1 cellular context compared by ENCODE assay signal in genomic region chr15:70763120-70763949, GRCh38.
TF ChIP-seq lines count a peak whose summit lies in the region.

A gene with protein sequence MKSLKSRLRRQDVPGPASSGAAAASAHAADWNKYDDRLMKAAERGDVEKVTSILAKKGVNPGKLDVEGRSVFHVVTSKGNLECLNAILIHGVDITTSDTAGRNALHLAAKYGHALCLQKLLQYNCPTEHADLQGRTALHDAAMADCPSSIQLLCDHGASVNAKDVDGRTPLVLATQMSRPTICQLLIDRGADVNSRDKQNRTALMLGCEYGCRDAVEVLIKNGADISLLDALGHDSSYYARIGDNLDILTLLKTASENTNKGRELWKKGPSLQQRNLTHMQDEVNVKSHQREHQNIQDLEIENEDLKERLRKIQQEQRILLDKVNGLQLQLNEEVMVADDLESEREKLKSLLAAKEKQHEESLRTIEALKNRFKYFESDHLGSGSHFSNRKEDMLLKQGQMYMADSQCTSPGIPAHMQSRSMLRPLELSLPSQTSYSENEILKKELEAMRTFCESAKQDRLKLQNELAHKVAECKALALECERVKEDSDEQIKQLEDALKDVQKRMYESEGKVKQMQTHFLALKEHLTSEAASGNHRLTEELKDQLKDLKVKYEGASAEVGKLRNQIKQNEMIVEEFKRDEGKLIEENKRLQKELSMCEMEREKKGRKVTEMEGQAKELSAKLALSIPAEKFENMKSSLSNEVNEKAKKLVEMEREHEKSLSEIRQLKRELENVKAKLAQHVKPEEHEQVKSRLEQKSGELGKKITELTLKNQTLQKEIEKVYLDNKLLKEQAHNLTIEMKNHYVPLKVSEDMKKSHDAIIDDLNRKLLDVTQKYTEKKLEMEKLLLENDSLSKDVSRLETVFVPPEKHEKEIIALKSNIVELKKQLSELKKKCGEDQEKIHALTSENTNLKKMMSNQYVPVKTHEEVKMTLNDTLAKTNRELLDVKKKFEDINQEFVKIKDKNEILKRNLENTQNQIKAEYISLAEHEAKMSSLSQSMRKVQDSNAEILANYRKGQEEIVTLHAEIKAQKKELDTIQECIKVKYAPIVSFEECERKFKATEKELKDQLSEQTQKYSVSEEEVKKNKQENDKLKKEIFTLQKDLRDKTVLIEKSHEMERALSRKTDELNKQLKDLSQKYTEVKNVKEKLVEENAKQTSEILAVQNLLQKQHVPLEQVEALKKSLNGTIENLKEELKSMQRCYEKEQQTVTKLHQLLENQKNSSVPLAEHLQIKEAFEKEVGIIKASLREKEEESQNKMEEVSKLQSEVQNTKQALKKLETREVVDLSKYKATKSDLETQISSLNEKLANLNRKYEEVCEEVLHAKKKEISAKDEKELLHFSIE (N-terminal part only) (minus strand): TSS chr15:70763558. CDS start chr15:70763407, 151 bp downstream.

TF ChIP-seq in HepG2, 621 proteins besides CTCF, POLR2A, EP300 and RAD21 (continued from another document and continues in another):
- TF ChIP-seq ZNF512 (CRISPR knock-in tag; IDR thresholded peaks at IDR 0.05), result no peak
- TF ChIP-seq, protein P1, sequence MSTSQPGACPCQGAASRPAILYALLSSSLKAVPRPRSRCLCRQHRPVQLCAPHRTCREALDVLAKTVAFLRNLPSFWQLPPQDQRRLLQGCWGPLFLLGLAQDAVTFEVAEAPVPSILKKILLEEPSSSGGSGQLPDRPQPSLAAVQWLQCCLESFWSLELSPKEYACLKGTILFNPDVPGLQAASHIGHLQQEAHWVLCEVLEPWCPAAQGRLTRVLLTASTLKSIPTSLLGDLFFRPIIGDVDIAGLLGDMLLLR (CRISPR knock-in tag; IDR thresholded peaks at IDR 0.05), result 0 out of 2 replicates have a peak, but pooled peaks have one; percentile 54
- TF ChIP-seq ZSCAN29 (CRISPR knock-in tag; conservative IDR thresholded peaks at IDR 0.05), result no peak
- TF ChIP-seq SMAD3 (CRISPR knock-in tag; IDR thresholded peaks at IDR 0.05), result no peak
- TF ChIP-seq CAMTA2 (CRISPR knock-in tag; IDR thresholded peaks at IDR 0.05; ENCODE audit: borderline replicate concordance), result 0 out of 2 replicates have a peak, but pooled peaks have one; percentile 43
- TF ChIP-seq ZNF367 (CRISPR knock-in tag; IDR thresholded peaks at IDR 0.05; ENCODE audit: borderline replicate concordance), result peak; percentile 67; the same call in 1 of the 2 replicates
- TF ChIP-seq ZNF335 (CRISPR knock-in tag; IDR thresholded peaks at IDR 0.05), result 0 out of 2 replicates have a peak, but pooled peaks have one; percentile 13
- no peak for TF ChIP-seq BCLAF1 (IDR thresholded peaks at IDR 0.05)
- TF ChIP-seq ZNF616 (CRISPR knock-in tag; IDR thresholded peaks at IDR 0.05; ENCODE audit: low read depth), result peak; percentile 48; the same call in 1 of the 2 replicates
- TF ChIP-seq, protein P2, sequence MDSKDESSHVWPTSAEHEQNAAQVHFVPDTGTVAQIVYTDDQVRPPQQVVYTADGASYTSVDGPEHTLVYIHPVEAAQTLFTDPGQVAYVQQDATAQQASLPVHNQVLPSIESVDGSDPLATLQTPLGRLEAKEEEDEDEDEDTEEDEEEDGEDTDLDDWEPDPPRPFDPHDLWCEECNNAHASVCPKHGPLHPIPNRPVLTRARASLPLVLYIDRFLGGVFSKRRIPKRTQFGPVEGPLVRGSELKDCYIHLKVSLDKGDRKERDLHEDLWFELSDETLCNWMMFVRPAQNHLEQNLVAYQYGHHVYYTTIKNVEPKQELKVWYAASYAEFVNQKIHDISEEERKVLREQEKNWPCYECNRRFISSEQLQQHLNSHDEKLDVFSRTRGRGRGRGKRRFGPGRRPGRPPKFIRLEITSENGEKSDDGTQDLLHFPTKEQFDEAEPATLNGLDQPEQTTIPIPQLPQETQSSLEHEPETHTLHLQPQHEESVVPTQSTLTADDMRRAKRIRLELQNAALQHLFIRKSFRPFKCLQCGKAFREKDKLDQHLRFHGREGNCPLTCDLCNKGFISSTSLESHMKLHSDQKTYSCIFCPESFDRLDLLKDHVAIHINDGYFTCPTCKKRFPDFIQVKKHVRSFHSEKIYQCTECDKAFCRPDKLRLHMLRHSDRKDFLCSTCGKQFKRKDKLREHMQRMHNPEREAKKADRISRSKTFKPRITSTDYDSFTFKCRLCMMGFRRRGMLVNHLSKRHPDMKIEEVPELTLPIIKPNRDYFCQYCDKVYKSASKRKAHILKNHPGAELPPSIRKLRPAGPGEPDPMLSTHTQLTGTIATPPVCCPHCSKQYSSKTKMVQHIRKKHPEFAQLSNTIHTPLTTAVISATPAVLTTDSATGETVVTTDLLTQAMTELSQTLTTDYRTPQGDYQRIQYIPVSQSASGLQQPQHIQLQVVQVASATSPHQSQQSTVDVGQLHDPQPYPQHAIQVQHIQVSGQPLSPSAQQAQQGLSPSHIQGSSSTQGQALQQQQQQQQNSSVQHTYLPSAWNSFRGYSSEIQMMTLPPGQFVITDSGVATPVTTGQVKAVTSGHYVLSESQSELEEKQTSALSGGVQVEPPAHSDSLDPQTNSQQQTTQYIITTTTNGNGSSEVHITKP (CRISPR knock-in tag; IDR thresholded peaks at IDR 0.05; ENCODE audit: low read depth), result peak; percentile 64
- peak; percentile 85; the same call in 1 of the 2 replicates for TF ChIP-seq ZNF749 (CRISPR knock-in tag; IDR thresholded peaks at IDR 0.05; ENCODE audit: borderline replicate concordance)
- 0 out of 2 replicates have a peak, but pooled peaks have one; percentile 66 for TF ChIP-seq ZFP41 (CRISPR knock-in tag; IDR thresholded peaks at IDR 0.05; ENCODE audit: borderline replicate concordance)
- TF ChIP-seq, protein P3, sequence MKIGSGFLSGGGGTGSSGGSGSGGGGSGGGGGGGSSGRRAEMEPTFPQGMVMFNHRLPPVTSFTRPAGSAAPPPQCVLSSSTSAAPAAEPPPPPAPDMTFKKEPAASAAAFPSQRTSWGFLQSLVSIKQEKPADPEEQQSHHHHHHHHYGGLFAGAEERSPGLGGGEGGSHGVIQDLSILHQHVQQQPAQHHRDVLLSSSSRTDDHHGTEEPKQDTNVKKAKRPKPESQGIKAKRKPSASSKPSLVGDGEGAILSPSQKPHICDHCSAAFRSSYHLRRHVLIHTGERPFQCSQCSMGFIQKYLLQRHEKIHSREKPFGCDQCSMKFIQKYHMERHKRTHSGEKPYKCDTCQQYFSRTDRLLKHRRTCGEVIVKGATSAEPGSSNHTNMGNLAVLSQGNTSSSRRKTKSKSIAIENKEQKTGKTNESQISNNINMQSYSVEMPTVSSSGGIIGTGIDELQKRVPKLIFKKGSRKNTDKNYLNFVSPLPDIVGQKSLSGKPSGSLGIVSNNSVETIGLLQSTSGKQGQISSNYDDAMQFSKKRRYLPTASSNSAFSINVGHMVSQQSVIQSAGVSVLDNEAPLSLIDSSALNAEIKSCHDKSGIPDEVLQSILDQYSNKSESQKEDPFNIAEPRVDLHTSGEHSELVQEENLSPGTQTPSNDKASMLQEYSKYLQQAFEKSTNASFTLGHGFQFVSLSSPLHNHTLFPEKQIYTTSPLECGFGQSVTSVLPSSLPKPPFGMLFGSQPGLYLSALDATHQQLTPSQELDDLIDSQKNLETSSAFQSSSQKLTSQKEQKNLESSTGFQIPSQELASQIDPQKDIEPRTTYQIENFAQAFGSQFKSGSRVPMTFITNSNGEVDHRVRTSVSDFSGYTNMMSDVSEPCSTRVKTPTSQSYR (CRISPR knock-in tag; IDR thresholded peaks at IDR 0.05; ENCODE audit: borderline replicate concordance), result peak; percentile 11; the same call in 1 of the 2 replicates
- TF ChIP-seq ZBTB43 (CRISPR knock-in tag; conservative IDR thresholded peaks at IDR 0.05), result peak; percentile 74
- 0 out of 2 replicates have a peak, but pooled peaks have one; percentile 4 for TF ChIP-seq TFE3 (CRISPR knock-in tag; IDR thresholded peaks at IDR 0.05)
- no peak for TF ChIP-seq MTERF4 (CRISPR knock-in tag; IDR thresholded peaks at IDR 0.05)
- TF ChIP-seq SNAI1 (CRISPR knock-in tag; IDR thresholded peaks at IDR 0.05; ENCODE audit: borderline replicate concordance), result no peak
- no peak for TF ChIP-seq MTA3 (CRISPR knock-in tag; IDR thresholded peaks at IDR 0.05)
- TF ChIP-seq ATF7-NPFF (CRISPR knock-in tag; IDR thresholded peaks at IDR 0.05; ENCODE audit: low read depth), result peak; percentile 68; the same call in 1 of the 2 replicates
- peak; percentile 40; the same call in 1 of the 2 replicates for TF ChIP-seq REPIN1 (CRISPR knock-in tag; IDR thresholded peaks at IDR 0.05; ENCODE audit: borderline replicate concordance, low read depth)
- peak; percentile 72 for TF ChIP-seq THAP11 (CRISPR knock-in tag; IDR thresholded peaks at IDR 0.05)
- peak; percentile 22; the same call in 1 of the 2 replicates for TF ChIP-seq ELF1 (CRISPR knock-in tag; IDR thresholded peaks at IDR 0.05)
- TF ChIP-seq BORCS8-MEF2B (CRISPR knock-in tag; IDR thresholded peaks at IDR 0.05), result peak; percentile 42
- no peak for TF ChIP-seq SRSF1 (optimal IDR thresholded peaks at IDR 0.05; ENCODE audit: low read depth, low read length)
- peak; percentile 80; the same call in 1 of the 2 replicates for TF ChIP-seq ZNF446 (CRISPR knock-in tag; IDR thresholded peaks at IDR 0.05)
- peak; percentile 67 for TF ChIP-seq POLR2AphosphoS5 (IDR thresholded peaks at IDR 0.05; ENCODE audit: low read depth, low read length)
- TF ChIP-seq YEATS4 (CRISPR knock-in tag; IDR thresholded peaks at IDR 0.05; ENCODE audit: borderline replicate concordance), result peak; percentile 84
- TF ChIP-seq ZNF549 (CRISPR knock-in tag; IDR thresholded peaks at IDR 0.05), result no peak
- no peak for TF ChIP-seq ZNF264 (CRISPR knock-in tag; IDR thresholded peaks at IDR 0.05)
- 0 out of 2 replicates have a peak, but pooled peaks have one; percentile 32 for TF ChIP-seq FOXM1 (CRISPR knock-in tag; IDR thresholded peaks at IDR 0.05)
- peak; percentile 31; the same call in 1 of the 2 replicates for TF ChIP-seq MAF1 (CRISPR knock-in tag; IDR thresholded peaks at IDR 0.05; ENCODE audit: borderline replicate concordance)
- TF ChIP-seq FOXA1 (IDR thresholded peaks at IDR 0.05), result no peak
- no peak for TF ChIP-seq FOXA1 (CRISPR knock-in tag; IDR thresholded peaks at IDR 0.05)
- TF ChIP-seq ZNF768 (CRISPR knock-in tag; IDR thresholded peaks at IDR 0.05), result no peak
- TF ChIP-seq CBX1 (IDR thresholded peaks at IDR 0.05; ENCODE audit: low read depth), result peak; percentile 51
- peak; percentile 61 for TF ChIP-seq MXD1 (CRISPR knock-in tag; IDR thresholded peaks at IDR 0.05)
- peak; percentile 73 for TF ChIP-seq AGO2 (optimal IDR thresholded peaks at IDR 0.05; ENCODE audit: low read depth, low read length)
- no peak for TF ChIP-seq ZNF724P (CRISPR knock-in tag; IDR thresholded peaks at IDR 0.05; ENCODE audit: borderline replicate concordance)
